ENCODE assay signal across 8 cellular contexts in genomic region chr11:125592305-125593112, GRCh38. TPM values are rescaled to one million over a fixed set of nuclear protein-coding genes. Genes with fewer than 3 reads are reported as not detected.
DNase-seq lines count a peak whose midpoint lies in the region; ATAC-seq, FAIRE-seq and TF ChIP-seq lines count a peak whose summit lies in the region.

Gene STT3A (plus strand): TSS chr11:125592852. CDS start chr11:125595916, 3,064 bp downstream.

- no peaks in the 10 kb centered on the region for H3K27me3 ChIP-seq in astrocyte (ENCODE audit: insufficient read depth, low read length)
- no peaks in the 10 kb centered on the region for H3K27me3 ChIP-seq in right cardiac atrium (ENCODE audit: control insufficient read depth, insufficient read depth)
- no peaks in the 10 kb centered on the region for H3K27me3 ChIP-seq in uterus

- H3K36me3 ChIP-seq in astrocyte (ENCODE audit: insufficient read depth, low read length), result peaks cover 7% of the 10 kb centered on the region
- no peaks in the 10 kb centered on the region for H3K36me3 ChIP-seq in uterus

- peaks cover 57% of the 10 kb centered on the region for H3K79me2 ChIP-seq in astrocyte (ENCODE audit: insufficient read depth, low read length)

- under 1% methylated on average over 55 of the region's 55 CpGs for WGBS in right cardiac atrium

- H3K9me3 Mint-ChIP-seq in astrocyte (ENCODE audit: unreplicated experiment), result peaks cover 3% of the 10 kb centered on the region

- H3K9me3 ChIP-seq in astrocyte (ENCODE audit: insufficient read depth, low read depth, low read length) (no peaks in the 10 kb centered on the region), right cardiac atrium (ENCODE audit: control insufficient read depth, low read length) (no peaks in the 10 kb centered on the region), uterus (no peaks in the 10 kb centered on the region)

- peak within 1 kb of the TSS; percentile 76 for H2AFZ ChIP-seq in astrocyte (ENCODE audit: low read depth, low read length)

- H3K4me3 ChIP-seq in astrocyte (ENCODE audit: insufficient read depth, low read depth, low read length) (peak within 1 kb of the TSS; percentile 96), right cardiac atrium (ENCODE audit: low read length) (peak within 1 kb of the TSS; percentile 87), uterus (peak within 1 kb of the TSS; percentile 98 to 99)

- TF ChIP-seq CTCF in astrocyte (IDR thresholded peaks at IDR 0.05; ENCODE audit: insufficient read depth, low read depth, low read length) (no peak), uterus (IDR thresholded peaks at IDR 0.05) (no peak)

- intact Hi-C loops in right cardiac atrium (cut with DNase I), result no loop called here
- intact Hi-C loops in uterus (cut with DNase I; ENCODE audit: low total_unique reads), result no loop called here

- H3K4me3 Mint-ChIP-seq in astrocyte (ENCODE audit: unreplicated experiment), result peak within 1 kb of the TSS; percentile 100

- FAIRE-seq in astrocyte (lab: Jason Lieb, UNC), result peak; percentile 52

- H3K27me3 Mint-ChIP-seq in astrocyte (ENCODE audit: low read depth, unreplicated experiment), result no peaks in the 10 kb centered on the region

- peak within 1 kb of the TSS; percentile 89 for H3K4me2 ChIP-seq in astrocyte (ENCODE audit: low read length)

- peaks cover 4% of the 10 kb centered on the region for H3K4me1 ChIP-seq in astrocyte (ENCODE audit: insufficient read depth, low read length)
- no peaks in the 10 kb centered on the region for H3K4me1 ChIP-seq in right cardiac atrium (ENCODE audit: control insufficient read depth, insufficient read depth, low read length)
- H3K4me1 ChIP-seq in uterus, result no peaks in the 10 kb centered on the region

- H3K27ac ChIP-seq in astrocyte (ENCODE audit: low read depth, low read length) (peak within 1 kb of the TSS; percentile 99), right cardiac atrium (ENCODE audit: low read length) (peak within 1 kb of the TSS; percentile 100), uterus (peak within 1 kb of the TSS; percentile 97 to 98)

- peaks cover 30% of the 10 kb centered on the region for H3K4me1 Mint-ChIP-seq in astrocyte (ENCODE audit: low read depth, unreplicated experiment)

- peaks cover 22% of the 10 kb centered on the region for H4K20me1 ChIP-seq in astrocyte (ENCODE audit: insufficient read depth, low read length)

- peak within 1 kb of the TSS; percentile 99 for H3K9ac ChIP-seq in astrocyte (ENCODE audit: low read length)

- no peaks in the 10 kb centered on the region for H3K36me3 Mint-ChIP-seq in astrocyte (ENCODE audit: low read depth, unreplicated experiment)

- peak; percentile 86 for TF ChIP-seq POLR2A in GM18505 (IDR thresholded peaks at IDR 0.05; ENCODE audit: borderline replicate concordance, extremely low read depth, insufficient read depth, insufficient read length)
- peak; percentile 82 to 97 for TF ChIP-seq POLR2A in uterus (IDR thresholded peaks at IDR 0.05)

- DNase-seq in NCI-H2029 (lab: John Stamatoyannopoulos, UW) (peak; percentile 99), T-helper 22 cell (ENCODE audit: low read depth) (peak; percentile 98), astrocyte (ENCODE audit: low read depth) (peak; percentile 100), right cardiac atrium (peak; percentile 99 to 100 (median 100)), pulmonary artery endothelial cell (ENCODE audit: low read depth, low spot score) (peak; percentile 100), uterus (peak; percentile 100)

- peak within 1 kb of the TSS; percentile 99 for H3K27ac Mint-ChIP-seq in astrocyte (ENCODE audit: unreplicated experiment)

- ATAC-seq in GM18505 (IDR thresholded peaks at IDR 0.05; ENCODE audit: unreplicated experiment), result peak; percentile 97
- peak; percentile 96 for ATAC-seq in HG02973 (IDR thresholded peaks at IDR 0.05; ENCODE audit: unreplicated experiment)
- peak; percentile 99 to 100 for ATAC-seq in right cardiac atrium

RNA-seq across cellular contexts. Expression of gene STT3A, which starts in this region (rescaled TPM):
- 232 and 258 TPM in 2 replicates for total RNA-seq in astrocyte
- total RNA-seq in right cardiac atrium, result 10 to 100 TPM; 62.2 to 90.9 (median 74.9) TPM
- 33.0 TPM for polyA plus RNA-seq in right cardiac atrium
- 234 and 366 TPM in 2 replicates for total RNA-seq in pulmonary artery endothelial cell
- 100 to 1,000 TPM in 2 of 4 donors, 10 to 100 TPM in 2; 66.6 to 183 (median 105) TPM for total RNA-seq in uterus

Comparison
In these comparisons a context has a peak if more than half of its experiments do, and no peak if none do; other contexts are left out.
1. Peak in every context shown above with its lines: DNase-seq, ATAC-seq, H3K4me3 ChIP-seq and H3K27ac ChIP-seq.